In genomic region chr3:31980530-31981205, GRCh38 we compare ENCODE assay signal across 8 cellular contexts. TPM values are rescaled to one million over a fixed set of nuclear protein-coding genes. Genes with fewer than 3 reads are reported as not detected.
A peak's percentile ranks its signal among the peaks of the same experiment; 100 is the strongest.
DNase-seq lines count a peak whose midpoint lies in the region; ATAC-seq, FAIRE-seq and TF ChIP-seq lines count a peak whose summit lies in the region.

No MANE protein-coding gene starts in this region.

- no peak for TF ChIP-seq CTCF in SK-N-SH (IDR thresholded peaks at IDR 0.05)
- TF ChIP-seq CTCF in astrocyte of the spinal cord (IDR thresholded peaks at IDR 0.05; ENCODE audit: low read depth, low read length), result no peak

- DNase-seq in NCI-H2196 (lab: John Stamatoyannopoulos, UW; ENCODE audit: unreplicated experiment), result peak; percentile 26
- DNase-seq in NCI-H2196 treated with DMSO at 0.1 percent for 48 hours (lab: John Stamatoyannopoulos, UW; ENCODE audit: unreplicated experiment), result no peak
- DNase-seq in HTR-8/SVneo (ENCODE audit: insufficient read length, low spot score), result peak; percentile 22
- DNase-seq in SK-N-SH, result peak; percentile 83
- peak; percentile 56 for DNase-seq in astrocyte of the spinal cord (ENCODE audit: low read depth, low spot score)
- no peak for DNase-seq in skeletal muscle cell (ENCODE audit: low read depth)

- no peak for TF ChIP-seq EP300 in SK-N-SH (IDR thresholded peaks at IDR 0.05; ENCODE audit: borderline replicate concordance in 1 of 2, low read depth in 1 of 2, low read length in 1 of 2)

- H3F3A ChIP-seq in SK-N-SH (replicated peaks; ENCODE audit: insufficient read depth), result no peaks in the 10 kb centered on the region

- no peak overlapping the region for H3K9ac ChIP-seq in SK-N-SH
- H3K9ac ChIP-seq in iPS-18a (ENCODE audit: low read length), result peak overlapping the region; percentile 75

- peak overlapping the region; percentile 86 for H3K4me2 ChIP-seq in SK-N-SH

- peak overlapping the region; percentile 74; the same call in 1 of the 2 replicates for H2AFZ ChIP-seq in SK-N-SH (ENCODE audit: low read depth)

- peak; percentile 28 for FAIRE-seq in HTR-8/SVneo (lab: Jason Lieb, UNC)

- no peaks in the 10 kb centered on the region for H4K20me1 ChIP-seq in SK-N-SH (ENCODE audit: insufficient read depth)

- H3K27me3 ChIP-seq in SK-N-SH (ENCODE audit: insufficient read depth) (peaks cover 9% of the 10 kb centered on the region; the same call in 1 of the 2 replicates), iPS-18a (ENCODE audit: control insufficient read depth, insufficient read depth, low read length) (peaks cover 28% of the 10 kb centered on the region)

- TF ChIP-seq RAD21 in SK-N-SH (IDR thresholded peaks at IDR 0.05; ENCODE audit: low read length), result no peak

- H3K79me2 ChIP-seq in SK-N-SH (ENCODE audit: insufficient read depth), result no peaks in the 10 kb centered on the region

- no peaks in the 10 kb centered on the region for H3K9me2 ChIP-seq in SK-N-SH

- no peaks in the 10 kb centered on the region for H3K36me3 ChIP-seq in SK-N-SH (replicated peaks in 1 of 2; ENCODE audit: control insufficient read depth in 1 of 2, insufficient read depth in 2 of 2, low read length in 1 of 2)
- no peaks in the 10 kb centered on the region for H3K36me3 ChIP-seq in iPS-18a (ENCODE audit: control insufficient read depth, low read depth, low read length)

- peak overlapping the region; percentile 55 to 61 for H3K4me3 ChIP-seq in SK-N-SH (ENCODE audit: low read depth in 2 of 2, low read length in 1 of 2)
- H3K4me3 ChIP-seq in astrocyte of the spinal cord (ENCODE audit: low read depth, low read length), result peak overlapping the region; percentile 80
- peak overlapping the region; percentile 89 for H3K4me3 ChIP-seq in iPS-18a (ENCODE audit: low read length)
- H3K4me3 ChIP-seq in skeletal muscle cell (ENCODE audit: low read depth, low read length), result peak overlapping the region; percentile 90

- H3K27ac ChIP-seq in SK-N-SH (ENCODE audit: low read depth in 2 of 2, low read length in 1 of 2), result no peak overlapping the region
- H3K27ac ChIP-seq in iPS-18a (ENCODE audit: low read length), result no peak overlapping the region

- CTCF ChIA-PET in SK-N-SH (lab: Yijun Ruan, JAX), result interaction anchor here (0.5 to 0.6 kb wide), 2 partner anchors 19 to 531 kb away, joined by 3 read pairs; no protein-coding TSS in a partner anchor

- no peak for ATAC-seq in HG02610 (IDR thresholded peaks at IDR 0.05; ENCODE audit: unreplicated experiment)

- WGBS in SK-N-SH (ENCODE audit: low lambda C conversion rate), result 0% methylated on average over 14 of the region's 66 CpGs

- peaks cover 5 to 11% of the 10 kb centered on the region in 2 experiments; a peak in 2 of 4 replicates for H3K4me1 ChIP-seq in SK-N-SH (ENCODE audit: control insufficient read depth in 1 of 2, insufficient read depth in 2 of 2, low read depth in 1 of 2, low read length in 1 of 2)
- peaks cover 9% of the 10 kb centered on the region for H3K4me1 ChIP-seq in iPS-18a (ENCODE audit: control insufficient read depth, low read depth, low read length)

- H3K9me3 ChIP-seq in SK-N-SH (no peaks in the 10 kb centered on the region), iPS-18a (ENCODE audit: control insufficient read depth, low read depth, low read length) (no peaks in the 10 kb centered on the region)

- POLR2A ChIA-PET in SK-N-SH (lab: Yijun Ruan, JAX), result no interaction called here

- in situ Hi-C loops in astrocyte of the spinal cord (cut with HindIII; ENCODE audit: low sequenced_read_pairs), result no loop called here

TF ChIP-seq in SK-N-SH, 30 proteins besides CTCF, POLR2A, EP300 and RAD21:
- peak; percentile 32; the same call in 1 of the 2 replicates for TF ChIP-seq MXI1 (IDR thresholded peaks at IDR 0.05; ENCODE audit: low read depth, low read length)
- no peak for TF ChIP-seq RCOR1 (IDR thresholded peaks at IDR 0.05; ENCODE audit: low read length)
- TF ChIP-seq RFX5 (IDR thresholded peaks at IDR 0.05; ENCODE audit: low read length), result no peak
- TF ChIP-seq TEAD4 (IDR thresholded peaks at IDR 0.05; ENCODE audit: borderline replicate concordance, insufficient read depth), result no peak
- TF ChIP-seq, protein P1, sequence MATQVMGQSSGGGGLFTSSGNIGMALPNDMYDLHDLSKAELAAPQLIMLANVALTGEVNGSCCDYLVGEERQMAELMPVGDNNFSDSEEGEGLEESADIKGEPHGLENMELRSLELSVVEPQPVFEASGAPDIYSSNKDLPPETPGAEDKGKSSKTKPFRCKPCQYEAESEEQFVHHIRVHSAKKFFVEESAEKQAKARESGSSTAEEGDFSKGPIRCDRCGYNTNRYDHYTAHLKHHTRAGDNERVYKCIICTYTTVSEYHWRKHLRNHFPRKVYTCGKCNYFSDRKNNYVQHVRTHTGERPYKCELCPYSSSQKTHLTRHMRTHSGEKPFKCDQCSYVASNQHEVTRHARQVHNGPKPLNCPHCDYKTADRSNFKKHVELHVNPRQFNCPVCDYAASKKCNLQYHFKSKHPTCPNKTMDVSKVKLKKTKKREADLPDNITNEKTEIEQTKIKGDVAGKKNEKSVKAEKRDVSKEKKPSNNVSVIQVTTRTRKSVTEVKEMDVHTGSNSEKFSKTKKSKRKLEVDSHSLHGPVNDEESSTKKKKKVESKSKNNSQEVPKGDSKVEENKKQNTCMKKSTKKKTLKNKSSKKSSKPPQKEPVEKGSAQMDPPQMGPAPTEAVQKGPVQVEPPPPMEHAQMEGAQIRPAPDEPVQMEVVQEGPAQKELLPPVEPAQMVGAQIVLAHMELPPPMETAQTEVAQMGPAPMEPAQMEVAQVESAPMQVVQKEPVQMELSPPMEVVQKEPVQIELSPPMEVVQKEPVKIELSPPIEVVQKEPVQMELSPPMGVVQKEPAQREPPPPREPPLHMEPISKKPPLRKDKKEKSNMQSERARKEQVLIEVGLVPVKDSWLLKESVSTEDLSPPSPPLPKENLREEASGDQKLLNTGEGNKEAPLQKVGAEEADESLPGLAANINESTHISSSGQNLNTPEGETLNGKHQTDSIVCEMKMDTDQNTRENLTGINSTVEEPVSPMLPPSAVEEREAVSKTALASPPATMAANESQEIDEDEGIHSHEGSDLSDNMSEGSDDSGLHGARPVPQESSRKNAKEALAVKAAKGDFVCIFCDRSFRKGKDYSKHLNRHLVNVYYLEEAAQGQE (IDR thresholded peaks at IDR 0.05; ENCODE audit: low read depth, low read length), result no peak

RNA-seq across cellular contexts. Expression of gene OSBPL10, which starts 0.4 kb away (rescaled TPM):
- polyA plus RNA-seq in SK-N-SH (2012; rRNA removed), result 0.05 and 0.12 TPM in 2 replicates
- polyA plus RNA-seq in SK-N-SH (2012; cell fraction: cytosol; rRNA removed), result 0.01 and 0.04 TPM in 2 replicates
- polyA plus RNA-seq in SK-N-SH (2012; cell fraction: nucleus; rRNA removed), result 0.05 TPM in 2 replicates

RNA-seq across cellular contexts. Expression of gene ZNF860, which starts 0.9 kb away (rescaled TPM):
- not detected in 2 replicates for polyA plus RNA-seq in SK-N-SH (2012; rRNA removed)
- polyA plus RNA-seq in SK-N-SH (2012; cell fraction: cytosol; rRNA removed), result not detected in 2 replicates
- polyA plus RNA-seq in SK-N-SH (2012; cell fraction: nucleus; rRNA removed), result not detected in 2 replicates

Comparison
In these comparisons a context has a peak if more than half of its experiments do, and no peak if none do; other contexts are left out.
1. DNase-seq: peak in NCI-H2196 (single experiment), HTR-8/SVneo (single experiment), SK-N-SH (single experiment) and astrocyte of the spinal cord (single experiment); none in NCI-H2196 treated with DMSO at 0.1 percent for 48 hours (single experiment) and skeletal muscle cell (single experiment).
2. Peak in every context shown above with its lines, with median percentiles within 50 percentile points of each other: H3K4me3 ChIP-seq.